19 cellular contexts compared by ENCODE assay signal in the genomic region with DNA sequence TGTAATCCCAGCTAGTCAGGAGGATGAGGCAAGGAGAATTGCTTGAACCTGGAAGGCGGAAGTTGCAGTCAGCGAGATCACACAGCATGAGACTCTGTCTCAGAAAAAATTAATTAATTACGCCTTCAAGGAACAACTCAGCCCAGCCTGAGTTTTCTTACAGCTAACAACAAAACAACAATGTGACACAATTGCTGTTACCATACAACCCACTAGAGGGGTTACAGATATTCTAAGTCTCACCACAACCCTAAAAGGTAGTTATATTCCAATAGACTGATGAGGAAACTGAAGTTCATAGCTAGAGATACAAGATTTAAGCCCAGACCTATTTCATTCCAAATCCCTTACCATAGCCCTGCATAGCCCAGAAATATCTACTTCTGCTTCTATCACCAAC. TPM values are rescaled to one million over a fixed set of nuclear protein-coding genes. Genes with fewer than 3 reads are reported as not detected.
DNase-seq lines count a peak whose midpoint lies in the region; ATAC-seq and TF ChIP-seq lines count a peak whose summit lies in the region.
"Had no signal": no experiment of that assay in that cellular context is flagged by ENCODE, and none has a peak within 500 bp of the region (broad histone marks: within the 10 kb centered on the region; RNA-seq: fewer than 3 reads in every experiment).

No MANE protein-coding gene starts in this region.

- DNase-seq in activated CD8-positive, alpha-beta memory T cell treated with anti-CD3 and anti-CD28 coated beads, Interleukin-2, amount 10 ng/mL, durations not matched to agents 7 days and 5 days: no peak
- no peak for DNase-seq in activated CD8-positive, alpha-beta memory T cell treated with anti-CD3 and anti-CD28 coated beads for 24 hours
- no peak for DNase-seq in activated naive CD8-positive, alpha-beta T cell treated with anti-CD3 and anti-CD28 coated beads for 36 hours
- no peak for DNase-seq in stimulated activated effector memory CD8-positive, alpha-beta T cell treated with anti-CD3 and anti-CD28 coated beads, Interleukin-12 subunit alpha, Interleukin-12 subunit beta, amount 100 ng/mL, for 72 hours (ENCODE audit: low spot score in 2 of 2)
- no peak for DNase-seq in MM.1S
- no peak for DNase-seq in CD14-positive monocyte (ENCODE audit: low spot score)
- DNase-seq: activated CD4-positive, alpha-beta T cell treated with anti-CD3 and anti-CD28 coated beads for 48 hours; activated gamma-delta T cell treated with Interleukin-2 at 50 U/mL for 16 hours; brain microvascular endothelial cell; Caco-2; NCI-H1105; NCI-H2227 treated with DMSO at 0.1 percent for 48 hours; occipital lobe; SHP77 treated with DMSO at 0.1 percent for 48 hours; stimulated activated CD4-positive, alpha-beta T cell treated with anti-CD3 and anti-CD28 coated beads, Interleukin-2, amount 100 ng/mL, for 48 hours had no signal

- H4K20me1 ChIP-seq in Loucy (ENCODE audit: insufficient read depth, low read length, poor library complexity, severe bottlenecking): peaks cover 5% of the 10 kb centered on the region
- no peaks in the 10 kb centered on the region for H4K20me1 ChIP-seq in MM.1S (ENCODE audit: insufficient read depth, low read length)

- H3K36me3 ChIP-seq in Loucy (ENCODE audit: insufficient read depth, low read length) (no peaks in the 10 kb centered on the region), MM.1S (replicated peaks; ENCODE audit: insufficient read depth, low read length) (no peaks in the 10 kb centered on the region)
- H3K36me3 ChIP-seq: brain microvascular endothelial cell, HAP-1, tibial nerve had no signal

- intact Hi-C loops in CD14-positive monocyte (cut with micrococcal nuclease): loop anchor here (5.0 to 10.0 kb wide), 3 partner anchors 37 to 365 kb away; partner anchors contain the start of gene ZNF326 (in 2 of the 2)

- H3K4me1 ChIP-seq in Loucy (ENCODE audit: insufficient read depth, low read length, poor library complexity, severe bottlenecking): peaks cover 35% of the 10 kb centered on the region
- peaks cover 38% of the 10 kb centered on the region for H3K4me1 ChIP-seq in MM.1S (ENCODE audit: low read length)

- H3K27me3 ChIP-seq in Loucy (ENCODE audit: insufficient read depth, low read length, poor library complexity, severe bottlenecking) (no peaks in the 10 kb centered on the region), MM.1S (replicated peaks; ENCODE audit: insufficient read depth, low read length) (no peaks in the 10 kb centered on the region)
- H3K27me3 ChIP-seq: brain microvascular endothelial cell, tibial nerve had no signal

- peak overlapping the region; percentile 83 for H3K27ac Mint-ChIP-seq in activated CD8-positive, alpha-beta memory T cell treated with anti-CD3 and anti-CD28 coated beads, Interleukin-2, amount 10 ng/mL, durations not matched to agents 7 days and 5 days
- H3K27ac Mint-ChIP-seq in activated naive CD8-positive, alpha-beta T cell treated with anti-CD3 and anti-CD28 coated beads for 36 hours: peak overlapping the region; percentile 68
- H3K27ac Mint-ChIP-seq in stimulated activated effector memory CD8-positive, alpha-beta T cell treated with anti-CD3 and anti-CD28 coated beads, Interleukin-12 subunit alpha, Interleukin-12 subunit beta, amount 100 ng/mL, for 72 hours: peak overlapping the region; percentile 88
- no peak overlapping the region for H3K27ac Mint-ChIP-seq in CD14-positive monocyte

- H3K9me3 ChIP-seq in Loucy (ENCODE audit: insufficient read depth, low read depth, low read length) (no peaks in the 10 kb centered on the region), MM.1S (replicated peaks; ENCODE audit: insufficient read depth, low read length) (no peaks in the 10 kb centered on the region)
- H3K9me3 ChIP-seq: Caco-2, HAP-1, tibial nerve had no signal

- no peak for ATAC-seq in activated CD8-positive, alpha-beta memory T cell treated with anti-CD3 and anti-CD28 coated beads, Interleukin-2, amount 10 ng/mL, durations not matched to agents 7 days and 5 days
- ATAC-seq in stimulated activated effector memory CD8-positive, alpha-beta T cell treated with anti-CD3 and anti-CD28 coated beads, Interleukin-12 subunit alpha, Interleukin-12 subunit beta, amount 100 ng/mL, for 72 hours: no peak
- no peak for ATAC-seq in HG02759 (IDR thresholded peaks at IDR 0.05; ENCODE audit: unreplicated experiment)

- no peak overlapping the region for H3K27ac ChIP-seq in MM.1S (ENCODE audit: low read length)
- H3K27ac ChIP-seq: brain microvascular endothelial cell had no signal

- TF ChIP-seq CTCF in Loucy (conservative IDR thresholded peaks at IDR 0.05; ENCODE audit: low read length) (peak; percentile 36), MM.1S (IDR thresholded peaks at IDR 0.05; ENCODE audit: low read length) (no peak; the same call in 1 of the 2 replicates), CD14-positive monocyte (IDR thresholded peaks at IDR 0.05) (no peak)

- no peaks in the 10 kb centered on the region for H3F3A ChIP-seq in Loucy (ENCODE audit: low read depth)
- peaks cover 22% of the 10 kb centered on the region for H3F3A ChIP-seq in MM.1S (ENCODE audit: insufficient read depth, low read length)

- peak overlapping the region; percentile 11 for H3K4me3 Mint-ChIP-seq in activated CD8-positive, alpha-beta memory T cell treated with anti-CD3 and anti-CD28 coated beads, Interleukin-2, amount 10 ng/mL, durations not matched to agents 7 days and 5 days
- no peak overlapping the region for H3K4me3 Mint-ChIP-seq in activated naive CD8-positive, alpha-beta T cell treated with anti-CD3 and anti-CD28 coated beads for 36 hours
- peak overlapping the region; percentile 90 for H3K4me3 Mint-ChIP-seq in stimulated activated effector memory CD8-positive, alpha-beta T cell treated with anti-CD3 and anti-CD28 coated beads, Interleukin-12 subunit alpha, Interleukin-12 subunit beta, amount 100 ng/mL, for 72 hours
- H3K4me3 Mint-ChIP-seq in CD14-positive monocyte: no peak overlapping the region

- H3K79me2 ChIP-seq in Loucy (ENCODE audit: insufficient read depth, low read length) (peaks cover 26% of the 10 kb centered on the region), MM.1S (ENCODE audit: low read length) (peaks cover 20% of the 10 kb centered on the region)

- peaks cover 20% of the 10 kb centered on the region for H3K36me3 Mint-ChIP-seq in activated CD8-positive, alpha-beta memory T cell treated with anti-CD3 and anti-CD28 coated beads, Interleukin-2, amount 10 ng/mL, durations not matched to agents 7 days and 5 days
- H3K36me3 Mint-ChIP-seq in activated naive CD8-positive, alpha-beta T cell treated with anti-CD3 and anti-CD28 coated beads for 36 hours: peaks cover 35% of the 10 kb centered on the region
- H3K36me3 Mint-ChIP-seq in stimulated activated effector memory CD8-positive, alpha-beta T cell treated with anti-CD3 and anti-CD28 coated beads, Interleukin-12 subunit alpha, Interleukin-12 subunit beta, amount 100 ng/mL, for 72 hours: peaks cover 26% of the 10 kb centered on the region
- peaks cover 14 to 22% of the 10 kb centered on the region in 2 donors for H3K36me3 Mint-ChIP-seq in CD14-positive monocyte

- peaks cover 63% of the 10 kb centered on the region for H3K4me1 Mint-ChIP-seq in activated CD8-positive, alpha-beta memory T cell treated with anti-CD3 and anti-CD28 coated beads, Interleukin-2, amount 10 ng/mL, durations not matched to agents 7 days and 5 days
- peaks cover 63% of the 10 kb centered on the region for H3K4me1 Mint-ChIP-seq in activated naive CD8-positive, alpha-beta T cell treated with anti-CD3 and anti-CD28 coated beads for 36 hours
- peaks cover 56% of the 10 kb centered on the region for H3K4me1 Mint-ChIP-seq in stimulated activated effector memory CD8-positive, alpha-beta T cell treated with anti-CD3 and anti-CD28 coated beads, Interleukin-12 subunit alpha, Interleukin-12 subunit beta, amount 100 ng/mL, for 72 hours
- peaks cover 38% of the 10 kb centered on the region for H3K4me1 Mint-ChIP-seq in CD14-positive monocyte

- H3K9ac ChIP-seq in Loucy (ENCODE audit: low read depth, low read length, poor library complexity, severe bottlenecking): no peak overlapping the region
- no peak overlapping the region for H3K9ac ChIP-seq in MM.1S (ENCODE audit: low read length)

- H3K9me2 ChIP-seq in Loucy (replicated peaks; ENCODE audit: low read depth, low read length) (no peaks in the 10 kb centered on the region), MM.1S (replicated peaks; ENCODE audit: insufficient read depth, low read length) (no peaks in the 10 kb centered on the region)

- H3K27me3 Mint-ChIP-seq in activated CD8-positive, alpha-beta memory T cell treated with anti-CD3 and anti-CD28 coated beads, Interleukin-2, amount 10 ng/mL, durations not matched to agents 7 days and 5 days: no peaks in the 10 kb centered on the region
- no peaks in the 10 kb centered on the region for H3K27me3 Mint-ChIP-seq in activated naive CD8-positive, alpha-beta T cell treated with anti-CD3 and anti-CD28 coated beads for 36 hours
- H3K27me3 Mint-ChIP-seq in CD14-positive monocyte (ENCODE audit: low read depth in 3 of 3): no peaks in the 10 kb centered on the region

- CTCF ChIA-PET in activated CD8-positive, alpha-beta memory T cell treated with anti-CD3 and anti-CD28 coated beads, Interleukin-2, amount 10 ng/mL, durations not matched to agents 7 days and 5 days (lab: Charles Lee): interaction anchor here (1.0 to 18.5 kb wide), 13 partner anchors 8 to 174 kb away, joined by 3 to 239 read pairs (median 3); no protein-coding TSS in a partner anchor

- H2AFZ ChIP-seq in Loucy (ENCODE audit: low read length) (no peak overlapping the region), MM.1S (ENCODE audit: low read length) (no peak overlapping the region)

- H3K9me3 Mint-ChIP-seq in activated CD8-positive, alpha-beta memory T cell treated with anti-CD3 and anti-CD28 coated beads, Interleukin-2, amount 10 ng/mL, durations not matched to agents 7 days and 5 days (ENCODE audit: low read depth): no peaks in the 10 kb centered on the region
- H3K9me3 Mint-ChIP-seq in activated naive CD8-positive, alpha-beta T cell treated with anti-CD3 and anti-CD28 coated beads for 36 hours: no peaks in the 10 kb centered on the region
- no peaks in the 10 kb centered on the region for H3K9me3 Mint-ChIP-seq in stimulated activated effector memory CD8-positive, alpha-beta T cell treated with anti-CD3 and anti-CD28 coated beads, Interleukin-12 subunit alpha, Interleukin-12 subunit beta, amount 100 ng/mL, for 72 hours
- H3K9me3 Mint-ChIP-seq in CD14-positive monocyte: no peaks in the 10 kb centered on the region

- H3K4me2 ChIP-seq in Loucy (ENCODE audit: low read depth, low read length, poor library complexity, severe bottlenecking) (no peak overlapping the region), MM.1S (ENCODE audit: low read depth, low read length) (no peak overlapping the region)

- H3K4me3 ChIP-seq in Loucy (ENCODE audit: low read length, poor library complexity, severe bottlenecking): no peak overlapping the region
- H3K4me3 ChIP-seq in MM.1S (ENCODE audit: low read length): no peak overlapping the region
- H3K4me3 ChIP-seq: HAP-1, tibial nerve had no signal

RNA-seq across cellular contexts. Expression of gene LRRC8C, which starts 2.9 kb away (rescaled TPM):
- total RNA-seq in activated CD8-positive, alpha-beta memory T cell treated with anti-CD3 and anti-CD28 coated beads, Interleukin-2, amount 10 ng/mL, durations not matched to agents 7 days and 5 days: 10 to 100 TPM; 43.5 to 44.3 TPM
- 10 to 100 TPM; 31.7 to 32.3 TPM for total RNA-seq in activated naive CD8-positive, alpha-beta T cell treated with anti-CD3 and anti-CD28 coated beads for 36 hours
- polyA plus RNA-seq in CD14-positive monocyte: 10 to 100 TPM; 13.0 to 18.6 TPM

Comparison
In these comparisons a context has a peak if more than half of its experiments do, and no peak if none do; other contexts are left out.
1. H3K27ac Mint-ChIP-seq: peak in activated CD8-positive, alpha-beta memory T cell treated with anti-CD3 and anti-CD28 coated beads, Interleukin-2, amount 10 ng/mL, durations not matched to agents 7 days and 5 days (single experiment), activated naive CD8-positive, alpha-beta T cell treated with anti-CD3 and anti-CD28 coated beads for 36 hours (single experiment) and stimulated activated effector memory CD8-positive, alpha-beta T cell treated with anti-CD3 and anti-CD28 coated beads, Interleukin-12 subunit alpha, Interleukin-12 subunit beta, amount 100 ng/mL, for 72 hours (single experiment); none in CD14-positive monocyte (0 of 7).
2. H3K4me3 Mint-ChIP-seq: peak in activated CD8-positive, alpha-beta memory T cell treated with anti-CD3 and anti-CD28 coated beads, Interleukin-2, amount 10 ng/mL, durations not matched to agents 7 days and 5 days (single experiment) and stimulated activated effector memory CD8-positive, alpha-beta T cell treated with anti-CD3 and anti-CD28 coated beads, Interleukin-12 subunit alpha, Interleukin-12 subunit beta, amount 100 ng/mL, for 72 hours (single experiment); none in activated naive CD8-positive, alpha-beta T cell treated with anti-CD3 and anti-CD28 coated beads for 36 hours (single experiment) and CD14-positive monocyte (0 of 2).